In the genomic region with DNA sequence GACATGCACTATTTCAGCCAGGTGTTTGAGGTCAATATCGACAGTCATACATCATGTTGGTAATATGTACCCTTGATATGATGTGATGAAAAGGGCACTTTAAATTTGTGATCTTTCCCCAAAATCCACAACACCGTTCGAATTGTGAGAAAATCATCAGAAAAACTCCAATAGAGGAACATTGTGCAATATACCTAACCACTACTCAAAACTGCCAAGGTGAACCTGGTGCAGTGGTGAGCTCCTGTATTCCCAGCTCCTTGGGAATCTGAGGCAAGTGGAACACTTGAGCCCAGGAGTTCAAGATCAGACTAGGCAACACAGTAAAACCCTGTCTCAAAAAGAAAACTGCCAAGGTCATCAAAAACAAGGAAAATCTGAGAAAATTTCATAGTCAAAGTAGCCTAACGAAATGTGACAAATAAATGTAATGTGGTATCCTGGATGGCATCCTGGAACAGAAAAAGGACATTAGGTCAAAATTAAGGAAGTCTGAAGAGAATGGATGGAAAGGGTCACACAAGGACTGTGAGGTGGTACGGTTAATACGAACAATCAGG, we compare ENCODE assay signal across 29 cellular contexts.
"Had no signal": no experiment of that assay in that cellular context is flagged by ENCODE, and none has a peak within 500 bp of the region (broad histone marks: within the 10 kb centered on the region; RNA-seq: fewer than 3 reads in every experiment).

No MANE protein-coding gene starts in this region.

- H3K4me3 ChIP-seq: ascending aorta, cardiac muscle cell had no signal

- H3K4me1 ChIP-seq: ascending aorta had no signal

- H3K36me3 ChIP-seq: ascending aorta, cardiac muscle cell had no signal

- FAIRE-seq: bronchial epithelial cell, TTC549 had no signal

- ATAC-seq: activated CD8-positive, alpha-beta memory T cell treated with anti-CD3 and anti-CD28 coated beads, Interleukin-2, amount 10 ng/mL, durations not matched to agents 7 days and 5 days; activated CD8-positive, alpha-beta T cell treated with anti-CD3 and anti-CD28 coated beads, Interleukin-2, amount 10 ng/mL, durations not matched to agents 7 days and 5 days; activated naive CD8-positive, alpha-beta T cell treated with anti-CD3 and anti-CD28 coated beads, Interleukin-2, amount 50 U/mL, for 24 hours; T-helper 17 cell had no signal

- H3K27me3 ChIP-seq: ascending aorta had no signal

- DNase-seq: activated B cell treated with CpG ODN at 0.5 μM for 24 hours; activated CD4-positive, alpha-beta memory T cell treated with anti-CD3 and anti-CD28 coated beads, Interleukin-2, amount 10 ng/mL, durations not matched to agents 7 days and 5 days; activated CD4-positive, alpha-beta T cell treated with anti-CD3 and anti-CD28 coated beads for 48 hours; activated CD4-positive, alpha-beta T cell treated with anti-CD3 and anti-CD28 coated beads, Interleukin-2, amount 10 ng/mL, durations not matched to agents 7 days and 5 days; activated CD4-positive, alpha-beta T cell treated with anti-CD3 and anti-CD28 coated beads, Interleukin-2, amount 50 U/mL, for 48 hours; activated CD4-positive, CD25-positive, alpha-beta regulatory T cell treated with anti-CD3 and anti-CD28 coated beads, Interleukin-2, amount 50 U/mL, for 72 hours; activated CD8-positive, alpha-beta memory T cell treated with anti-CD3 and anti-CD28 coated beads for 24 hours; activated CD8-positive, alpha-beta memory T cell treated with anti-CD3 and anti-CD28 coated beads, Interleukin-2, amount 10 ng/mL, durations not matched to agents 7 days and 5 days; activated CD8-positive, alpha-beta memory T cell treated with anti-CD3 and anti-CD28 coated beads, Interleukin-2, amount 50 U/mL, for 48 hours; activated CD8-positive, alpha-beta T cell treated with anti-CD3 and anti-CD28 coated beads, Interleukin-2, amount 10 ng/mL, durations not matched to agents 7 days and 5 days; activated effector memory CD4-positive, alpha-beta T cell treated with Interleukin-2 at 50 U/mL for 16 hours; activated gamma-delta T cell; activated naive CD4-positive, alpha-beta T cell treated with anti-CD3 and anti-CD28 coated beads, Interleukin-2, amount 10 ng/mL, durations not matched to agents 7 days and 5 days; activated naive CD4-positive, alpha-beta T cell treated with Interleukin-2 at 50 U/mL for 16 hours; activated naive CD8-positive, alpha-beta T cell treated with anti-CD3 and anti-CD28 coated beads, Interleukin-2, amount 10 ng/mL, durations not matched to agents 7 days and 5 days; activated naive CD8-positive, alpha-beta T cell treated with anti-CD3 and anti-CD28 coated beads, Interleukin-2, amount 50 U/mL, for 24 hours; activated T-cell treated with anti-CD3 and anti-CD28 coated beads, Interleukin-2, amount 50 U/mL, for 24 hours; activated T-cell treated with anti-CD3 and anti-CD28 coated beads, Interleukin-2, amount 50 U/mL, for 48 hours; amygdala; anterior cingulate cortex; caudate nucleus; cerebellar nuclear complex; T-helper 17 cell; T-helper 9 cell had no signal

- H3K27ac ChIP-seq: ascending aorta, cardiac muscle cell, VCaP had no signal

- H3K9me3 ChIP-seq: ascending aorta had no signal
